12 cellular contexts compared by ENCODE assay signal in the genomic region with DNA sequence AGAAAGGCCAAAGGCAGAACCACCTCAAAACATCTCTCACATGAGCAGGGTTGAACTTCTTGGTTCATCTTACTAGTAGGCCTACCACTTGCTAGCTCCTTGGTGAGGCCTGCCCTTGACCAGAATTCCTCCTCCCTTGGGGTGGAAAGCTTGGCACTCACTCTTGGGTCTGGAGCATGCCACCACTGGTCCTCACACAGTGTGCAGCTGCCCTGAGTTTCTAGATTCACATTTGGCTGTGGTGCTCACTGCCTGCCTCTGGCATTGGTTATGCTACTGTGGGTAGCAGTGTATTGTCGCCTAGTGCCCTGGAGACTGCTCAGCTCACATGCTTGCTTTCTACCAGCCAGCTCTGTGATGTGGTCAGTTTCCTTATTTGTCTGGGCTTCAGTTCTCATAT. TPM values are rescaled to one million over a fixed set of nuclear protein-coding genes. Genes with fewer than 3 reads are reported as not detected.
DNase-seq lines count a peak whose midpoint lies in the region; ATAC-seq, FAIRE-seq and TF ChIP-seq lines count a peak whose summit lies in the region.
"Had no signal": no experiment of that assay in that cellular context is flagged by ENCODE, and none has a peak within 500 bp of the region (broad histone marks: within the 10 kb centered on the region; RNA-seq: fewer than 3 reads in every experiment).

No MANE protein-coding gene starts in this region.

- H2AK5ac ChIP-seq in mesenchymal stem cell (ENCODE audit: low read length, severe bottlenecking), result no peak overlapping the region

- TF ChIP-seq CTCF in GM12878 (IDR thresholded peaks at IDR 0.05 in 2 of 3, conservative IDR thresholded peaks at IDR 0.05 in 1 of 3; ENCODE audit: control insufficient read depth in 2 of 3, extremely low read depth in 1 of 3, insufficient read depth in 1 of 3, low read depth in 3 of 3, low read length in 3 of 3) (no peak), transverse colon (IDR thresholded peaks at IDR 0.05) (no peak)

- H3K36me3 ChIP-seq in GM12878 (ENCODE audit: control insufficient read depth in 2 of 2, insufficient read depth in 2 of 2, low read length in 1 of 2) (peaks cover 3 to 8% of the 10 kb centered on the region in 2 experiments; a peak in 3 of 4 replicates), mesenchymal stem cell (ENCODE audit: control insufficient read depth in 1 of 2, insufficient read depth in 2 of 2, low read depth in 1 of 2, low read length in 2 of 2) (peaks cover 0 to 25% of the 10 kb centered on the region in 2 experiments), transverse colon (peaks cover 0 to 1% (median 0%) of the 10 kb centered on the region in 4 donors)

- H3K27me3 ChIP-seq in GM12878 (replicated peaks in 1 of 2; ENCODE audit: control insufficient read depth in 2 of 2, insufficient read depth in 2 of 2, low read length in 1 of 2) (no peaks in the 10 kb centered on the region), mesenchymal stem cell (ENCODE audit: control insufficient read depth in 1 of 2, insufficient read depth in 1 of 2, low read length in 2 of 2) (no peaks in the 10 kb centered on the region), transverse colon (no peaks in the 10 kb centered on the region)
- H3K27me3 ChIP-seq: sigmoid colon had no signal

- H2BK5ac ChIP-seq in mesenchymal stem cell (ENCODE audit: low read depth, low read length, poor library complexity, severe bottlenecking), result no peak overlapping the region

- no peak overlapping the region for H3K4me2 ChIP-seq in GM12878 (ENCODE audit: control insufficient read depth, insufficient read depth)
- no peak overlapping the region for H3K4me2 ChIP-seq in mesenchymal stem cell (ENCODE audit: low read length, poor library complexity, severe bottlenecking)

- H3K4me1 ChIP-seq in GM12878 (ENCODE audit: control insufficient read depth, insufficient read depth, low read length), result peaks cover 10% of the 10 kb centered on the region
- no peaks in the 10 kb centered on the region for H3K4me1 ChIP-seq in mesenchymal stem cell (ENCODE audit: control insufficient read depth, insufficient read depth, low read depth, low read length)
- peaks cover 0 to 6% (median 0%) of the 10 kb centered on the region in 4 donors for H3K4me1 ChIP-seq in transverse colon

- no peak for TF ChIP-seq RAD21 in GM12878 (IDR thresholded peaks at IDR 0.05; ENCODE audit: insufficient read depth, low read depth, low read length)

- H3K9me3 ChIP-seq in GM12878 (replicated peaks; ENCODE audit: control insufficient read depth, insufficient read depth, low read length), result peaks cover 6% of the 10 kb centered on the region
- peaks cover 5% of the 10 kb centered on the region for H3K9me3 ChIP-seq in mesenchymal stem cell (ENCODE audit: control insufficient read depth, low read length)
- H3K9me3 ChIP-seq in transverse colon, result peaks cover 0 to 2% of the 10 kb centered on the region in 2 donors
- H3K9me3 ChIP-seq: sigmoid colon had no signal

- H3K79me1 ChIP-seq in mesenchymal stem cell (replicated peaks; ENCODE audit: low read length, poor library complexity, severe bottlenecking), result peaks cover 5% of the 10 kb centered on the region

- intact Hi-C loops in GM12878 (cut with micrococcal nuclease; ENCODE audit: unreplicated experiment), result no loop called here
- intact Hi-C loops in transverse colon (cut with DNase I; ENCODE audit: low total_unique reads), result loop anchor here (1.0 kb wide), 1 partner anchor 263 kb away; no protein-coding TSS in a partner anchor

- TF ChIP-seq POLR2A in GM12878 (IDR thresholded peaks at IDR 0.05; ENCODE audit: low read depth, low read length) (no peak), transverse colon (IDR thresholded peaks at IDR 0.05) (no peak)

- H3K9me3 Mint-ChIP-seq in activated T-cell treated with anti-CD3 and anti-CD28 coated beads, Interleukin-2, amount 50 U/mL, for 72 hours, result peaks cover 5 to 7% of the 10 kb centered on the region in 2 donors

- WGBS in GM12878 (ENCODE audit: insufficient coverage, insufficient replicate concordance, low lambda C conversion rate, missing lambda C conversion rate), result 93% methylated on average over 1 of the region's 1 CpG
- WGBS in mesenchymal stem cell, result 100% methylated on average over 1 of the region's 1 CpG
- WGBS in transverse colon (ENCODE audit: low coverage in 1 of 2), 2 donors, result 77% methylated on average over 1 of the region's 1 CpG; no CpG with 5 or more reads in 1 of the 2 donors

- no peak overlapping the region for H3K14ac ChIP-seq in mesenchymal stem cell (ENCODE audit: low read length in 2 of 2)

- H2BK15ac ChIP-seq in mesenchymal stem cell (ENCODE audit: low read depth, poor library complexity, severe bottlenecking), result peak overlapping the region; percentile 56

- no peak for FAIRE-seq in GM12878 (lab: Jason Lieb, UNC)
- FAIRE-seq: H54 had no signal

- RAD21 ChIA-PET in GM12878 (lab: Charles Lee; ENCODE audit: unreplicated experiment), result interaction anchor here (0.8 to 4.7 kb wide), 13 partner anchors 10 to 262 kb away, joined by 3 to 91 read pairs (median 4); partner anchors contain the start of gene OXNAD1

- H3K23ac ChIP-seq in mesenchymal stem cell (ENCODE audit: low read length in 2 of 2), result no peak overlapping the region

- ATAC-seq in activated T-cell treated with anti-CD3 and anti-CD28 coated beads, Interleukin-2, amount 50 U/mL, for 72 hours (replicated peaks in 1 of 2), result peak; percentile 12 to 17
- peak; percentile 14 for ATAC-seq in GM12878
- ATAC-seq in HG03095 (IDR thresholded peaks at IDR 0.05; ENCODE audit: unreplicated experiment), result no peak
- no peak for ATAC-seq in HG03520 (IDR thresholded peaks at IDR 0.05; ENCODE audit: unreplicated experiment)
- no peak for ATAC-seq in GM21526 (IDR thresholded peaks at IDR 0.05; ENCODE audit: low FRiP score, unreplicated experiment)

- no peak overlapping the region for H2BK120ac ChIP-seq in mesenchymal stem cell (ENCODE audit: low read depth, low read length)

- H3K9ac ChIP-seq in GM12878 (ENCODE audit: control insufficient read depth, insufficient read depth, low read length) (no peak overlapping the region), mesenchymal stem cell (ENCODE audit: low read length) (peak overlapping the region; percentile 37)

- H3K4me3 ChIP-seq in GM12878 (no peak overlapping the region), mesenchymal stem cell (ENCODE audit: insufficient read depth in 1 of 2, low read depth in 1 of 2, low read length in 2 of 2) (no peak overlapping the region), transverse colon (peak overlapping the region in 1 of 4 donors; percentile 21)
- H3K4me3 ChIP-seq: sigmoid colon had no signal

- no peak for DNase-seq in activated T-cell treated with anti-CD3 and anti-CD28 coated beads, Interleukin-2, amount 50 U/mL, for 72 hours
- DNase-seq in activated T-cell treated with anti-CD3 and anti-CD28 coated beads, Interleukin-2, amount 50 U/mL, for 48 hours, result no peak
- DNase-seq in GM12878 (ENCODE audit: low read depth, low spot score) (no peak), mesenchymal stem cell (no peak), transverse colon (no peak)
- DNase-seq: caudate nucleus, sigmoid colon had no signal

- peak overlapping the region; percentile 47 for H4K8ac ChIP-seq in mesenchymal stem cell (ENCODE audit: low read length)

- H3K79me2 ChIP-seq in GM12878 (ENCODE audit: control insufficient read depth, insufficient read depth, low read length), result peaks cover 3% of the 10 kb centered on the region

- H3K27ac ChIP-seq in GM12878 (ENCODE audit: control insufficient read depth, insufficient read depth) (no peak overlapping the region), mesenchymal stem cell (ENCODE audit: low read length, poor library complexity, severe bottlenecking) (no peak overlapping the region), transverse colon (peak overlapping the region in 3 of 4 donors; percentile 8 to 22 (median 18))
- H3K27ac ChIP-seq: epithelial cell of prostate had no signal

- TF ChIP-seq EP300 in GM12878 (IDR thresholded peaks at IDR 0.05; ENCODE audit: borderline replicate concordance in 1 of 2, control insufficient read depth in 1 of 2, low read depth in 2 of 2, low read length in 2 of 2) (no peak), transverse colon (IDR thresholded peaks at IDR 0.05; ENCODE audit: low read depth) (no peak)

- H3K36me3 Mint-ChIP-seq in activated T-cell treated with anti-CD3 and anti-CD28 coated beads, Interleukin-2, amount 50 U/mL, for 72 hours (ENCODE audit: insufficient read depth in 2 of 2), result peaks cover 13 to 34% of the 10 kb centered on the region in 2 donors

- no peaks in the 10 kb centered on the region; the same call in 1 of the 2 replicates for H4K20me1 ChIP-seq in GM12878 (ENCODE audit: control insufficient read depth, insufficient read depth)

- peaks cover 83% of the 10 kb centered on the region for H3K4me1 Mint-ChIP-seq in activated T-cell treated with anti-CD3 and anti-CD28 coated beads, Interleukin-2, amount 50 U/mL, for 72 hours (ENCODE audit: low read depth)

- BruUV-seq in GM12878 (replicated peaks; lab: Mats Ljungman, UMichigan), result no TSS peak

- CTCF ChIA-PET in GM12878 (lab: Yijun Ruan, JAX), result interaction anchor here (0.6 to 9.6 kb wide), 14 partner anchors 16 to 944 kb away, joined by 3 to 170 read pairs (median 4); partner anchors contain the start of genes DPH3 and OXNAD1

- H3K4ac ChIP-seq in mesenchymal stem cell (ENCODE audit: low read depth in 1 of 2, low read length in 2 of 2), result no peak overlapping the region

- no peak overlapping the region for H2BK12ac ChIP-seq in mesenchymal stem cell (ENCODE audit: low read length in 2 of 2)

- peak overlapping the region; percentile 87 to 93 for H3K4me3 Mint-ChIP-seq in activated T-cell treated with anti-CD3 and anti-CD28 coated beads, Interleukin-2, amount 50 U/mL, for 72 hours

- SMC1A ChIA-PET in GM12878 (lab: Charles Lee; ENCODE audit: uncharacterized antibody, unreplicated experiment), result interaction anchor here (0.7 to 4.4 kb wide), 17 partner anchors 8 to 472 kb away, joined by 3 to 63 read pairs (median 4); partner anchors contain the start of genes DPH3 and OXNAD1

- no peak overlapping the region for H2AFZ ChIP-seq in GM12878 (ENCODE audit: control insufficient read depth, low read depth, low read length)
- no peak overlapping the region for H2AFZ ChIP-seq in mesenchymal stem cell (ENCODE audit: low read depth, low read length)

- peak overlapping the region; percentile 20 for H4K91ac ChIP-seq in mesenchymal stem cell (ENCODE audit: low read length)

- no peak overlapping the region for H3K18ac ChIP-seq in mesenchymal stem cell (ENCODE audit: low read depth in 1 of 2, low read length in 2 of 2)

- POLR2A ChIA-PET in GM12878 (lab: Charles Lee), result no interaction called here

- H3K27me3 Mint-ChIP-seq in activated T-cell treated with anti-CD3 and anti-CD28 coated beads, Interleukin-2, amount 50 U/mL, for 72 hours (ENCODE audit: low read depth), result no peaks in the 10 kb centered on the region

- peak overlapping the region; percentile 89 for H3K27ac Mint-ChIP-seq in activated T-cell treated with anti-CD3 and anti-CD28 coated beads, Interleukin-2, amount 50 U/mL, for 72 hours

- in situ Hi-C loops in GM12878 (cut with MboI), result loop anchor here (5.0 to 25.0 kb wide), 4 partner anchors 264 to 924 kb away; no protein-coding TSS in a partner anchor
- in situ Hi-C loops in transverse colon (cut with MboI; ENCODE audit: low pct_ligation_motif_present in 1 of 4, low pct_unique_long_range_greater_than_20kb in 1 of 4, low sequenced_read_pairs in 3 of 4), result loop anchor here in 3 of 4 donors (5.0 to 10.0 kb wide), 2 partner anchors 254 to 266 kb away; no protein-coding TSS in a partner anchor

RNA-seq across cellular contexts. Expression of gene OXNAD1, which starts 23.7 kb away (rescaled TPM):
- 10 to 100 TPM; 34.3 to 52.0 TPM for total RNA-seq in activated T-cell treated with anti-CD3 and anti-CD28 coated beads, Interleukin-2, amount 50 U/mL, for 72 hours
- 46.6 and 47.8 TPM in 2 replicates for total RNA-seq in GM12878 (2013; cell fraction: nucleolus; rRNA removed)
- 18.9 and 20.5 TPM in 2 replicates for total RNA-seq in GM12878 (2014; rRNA removed)
- total RNA-seq in GM12878 (2014; rRNA removed; fragmentation: Illumina TruSeq; extraction: Trizol), result 13.5 and 14.4 TPM in 2 replicates
- total RNA-seq in GM12878 (2021), result 14.5 and 15.4 TPM in 2 replicates
- 4.2 TPM for polyA plus RNA-seq in GM12878 (2011; ENCODE audit: low read depth)
- 18.7 and 22.6 TPM in 2 replicates for polyA plus RNA-seq in GM12878 (2011; rRNA removed)
- polyA plus RNA-seq in GM12878 (2011; cell fraction: cytosol; rRNA removed), result 14.2 and 14.3 TPM in 2 replicates
- 14.9 and 17.4 TPM in 2 replicates for polyA plus RNA-seq in GM12878 (2011; cell fraction: nucleus; rRNA removed)
- 6.9 and 7.2 TPM in 2 replicates for polyA plus RNA-seq in GM12878 (2012)
- 12.9 and 16.9 TPM in 2 replicates for polyA plus RNA-seq in GM12878 (2014; fragmentation: Illumina TruSeq; extraction: Trizol)
- polyA plus RNA-seq in GM12878 (2014; fragmentation: Nextera tagmentation; extraction: Ambion mirVana), result 1 to 10 TPM; 5.6 to 6.9 TPM
- 13.2 and 13.5 TPM in 2 replicates for polyA plus RNA-seq in GM12878 (2014; rRNA removed)
- 10 to 100 TPM; 24.3 to 27.8 TPM for polyA plus RNA-seq in GM12878 (2016; fragmentation: Nextera tagmentation; extraction: Ambion mirVana)
- polyA minus RNA-seq in GM12878 (2011; rRNA and poly(A)+ RNA removed), result 21.0 and 22.2 TPM in 2 replicates
- polyA minus RNA-seq in GM12878 (2011; cell fraction: cytosol; rRNA and poly(A)+ RNA removed), result 6.0 and 10.7 TPM in 2 replicates
- 27.0 and 38.5 TPM in 2 replicates for polyA minus RNA-seq in GM12878 (2011; cell fraction: nucleus; rRNA and poly(A)+ RNA removed)
- 4.5 TPM for polyA plus RNA-seq in mesenchymal stem cell (2013, experiment 1 of 2)
- polyA plus RNA-seq in mesenchymal stem cell (2013, experiment 2 of 2), result 3.8 TPM
- total RNA-seq in transverse colon, result 10 to 100 TPM; 20.6 to 91.1 (median 40.0) TPM

RNA-seq across cellular contexts. Expression of gene DPH3, which starts 23.9 kb away (rescaled TPM):
- total RNA-seq in activated T-cell treated with anti-CD3 and anti-CD28 coated beads, Interleukin-2, amount 50 U/mL, for 72 hours, result 10 to 100 TPM; 23.4 to 26.1 TPM
- 3.3 and 3.5 TPM in 2 replicates for total RNA-seq in GM12878 (2013; cell fraction: nucleolus; rRNA removed)
- total RNA-seq in GM12878 (2014; rRNA removed) (10.7 and 10.8 TPM in 2 replicates), GM12878 (2014; rRNA removed; fragmentation: Illumina TruSeq; extraction: Trizol) (13.0 and 14.7 TPM in 2 replicates), GM12878 (2021) (15.4 and 20.6 TPM in 2 replicates), transverse colon (10 to 100 TPM in 3 of 4 donors, 1 to 10 TPM in 1; 5.0 to 22.4 (median 12.4) TPM)
- 5.3 TPM for polyA plus RNA-seq in GM12878 (2011; ENCODE audit: low read depth)
- polyA plus RNA-seq in GM12878 (2011; rRNA removed) (26.1 and 39.1 TPM in 2 replicates), GM12878 (2014; fragmentation: Illumina TruSeq; extraction: Trizol) (18.0 and 19.0 TPM in 2 replicates), GM12878 (2014; fragmentation: Nextera tagmentation; extraction: Ambion mirVana) (10 to 100 TPM; 67.1 to 71.8 TPM), GM12878 (2014; rRNA removed) (9.2 and 10.9 TPM in 2 replicates), GM12878 (2016; fragmentation: Nextera tagmentation; extraction: Ambion mirVana) (10 to 100 TPM; 50.6 to 54.8 TPM)
- polyA plus RNA-seq in GM12878 (2011; cell fraction: cytosol; rRNA removed), result 7.1 and 7.3 TPM in 2 replicates
- 3.4 and 5.5 TPM in 2 replicates for polyA plus RNA-seq in GM12878 (2011; cell fraction: nucleus; rRNA removed)
- 10.3 and 11.2 TPM in 2 replicates for polyA plus RNA-seq in GM12878 (2012)
- 5.8 and 6.9 TPM in 2 replicates for polyA minus RNA-seq in GM12878 (2011; rRNA and poly(A)+ RNA removed)
- polyA minus RNA-seq in GM12878 (2011; cell fraction: cytosol; rRNA and poly(A)+ RNA removed), result 3.3 and 3.7 TPM in 2 replicates
- 2.7 and 3.5 TPM in 2 replicates for polyA minus RNA-seq in GM12878 (2011; cell fraction: nucleus; rRNA and poly(A)+ RNA removed)
- 38.5 TPM for polyA plus RNA-seq in mesenchymal stem cell (2013, experiment 1 of 2)
- 40.8 TPM for polyA plus RNA-seq in mesenchymal stem cell (2013, experiment 2 of 2)

Comparison
In these comparisons a context has a peak if more than half of its experiments do, and no peak if none do; other contexts are left out.
1. ATAC-seq: peak in activated T-cell treated with anti-CD3 and anti-CD28 coated beads, Interleukin-2, amount 50 U/mL, for 72 hours (2 of 2) and GM12878 (single experiment); none in HG03095 (single experiment), HG03520 (single experiment) and GM21526 (single experiment).
2. H3K27ac ChIP-seq: peak in transverse colon (3 of 4); none in GM12878 (single experiment) and mesenchymal stem cell (single experiment).